In genomic region chr20:46099491-46100287, GRCh38 we compare ENCODE assay signal across 8 cellular contexts. TPM values are rescaled to one million over a fixed set of nuclear protein-coding genes. Genes with fewer than 3 reads are reported as not detected.
DNase-seq lines count a peak whose midpoint lies in the region; ATAC-seq, FAIRE-seq and TF ChIP-seq lines count a peak whose summit lies in the region.
"Had no signal": no experiment of that assay in that cellular context is flagged by ENCODE, and none has a peak within 500 bp of the region (broad histone marks: within the 10 kb centered on the region; RNA-seq: fewer than 3 reads in every experiment).

No MANE protein-coding gene starts in this region.

- H3K4me3 Mint-ChIP-seq in activated CD8-positive, alpha-beta T cell treated with anti-CD3 and anti-CD28 coated beads, Interleukin-2, amount 10 ng/mL, durations not matched to agents 7 days and 5 days, result no peak overlapping the region
- H3K4me3 Mint-ChIP-seq in activated T-helper 2 cell treated with anti-CD3 and anti-CD28 coated beads, Interferon-gamma antibody, Interleukin-2, Interleukin-4, amounts not matched to agents 10 μg/mL and 5 μg/mL and 100 μg/mL, durations not matched to agents 14 hours and 24 hours and 36 hours (ENCODE audit: low read depth), result no peak overlapping the region

- H3K9ac ChIP-seq in kidney (ENCODE audit: low read length in 2 of 2) (no peak overlapping the region), subcutaneous abdominal adipose tissue (ENCODE audit: low read length in 5 of 5) (peak overlapping the region in 1 of 5 donors; percentile 23)

- H3K36me3 Mint-ChIP-seq in activated CD8-positive, alpha-beta T cell treated with anti-CD3 and anti-CD28 coated beads, Interleukin-2, amount 10 ng/mL, durations not matched to agents 7 days and 5 days (ENCODE audit: low read depth), result no peaks in the 10 kb centered on the region
- H3K36me3 Mint-ChIP-seq in activated T-helper 2 cell treated with anti-CD3 and anti-CD28 coated beads, Interferon-gamma antibody, Interleukin-2, Interleukin-4, amounts not matched to agents 10 μg/mL and 5 μg/mL and 100 μg/mL, durations not matched to agents 14 hours and 24 hours and 36 hours (ENCODE audit: low read depth), result no peaks in the 10 kb centered on the region

- H3K27me3 Mint-ChIP-seq in activated CD8-positive, alpha-beta T cell treated with anti-CD3 and anti-CD28 coated beads, Interleukin-2, amount 10 ng/mL, durations not matched to agents 7 days and 5 days (ENCODE audit: low read depth), result peaks cover 37% of the 10 kb centered on the region
- H3K27me3 Mint-ChIP-seq in activated T-helper 2 cell treated with anti-CD3 and anti-CD28 coated beads, Interferon-gamma antibody, Interleukin-2, Interleukin-4, amounts not matched to agents 10 μg/mL and 5 μg/mL and 100 μg/mL, durations not matched to agents 14 hours and 24 hours and 36 hours (ENCODE audit: low read depth), result peaks cover 35% of the 10 kb centered on the region

- H3K36me3 ChIP-seq in kidney (ENCODE audit: control insufficient read depth in 1 of 2, insufficient read depth in 2 of 2, low read length in 2 of 2) (no peaks in the 10 kb centered on the region), subcutaneous abdominal adipose tissue (ENCODE audit: control insufficient read depth in 5 of 5, insufficient read depth in 5 of 5, low read length in 5 of 5) (no peaks in the 10 kb centered on the region)

- no peaks in the 10 kb centered on the region for H3K4me1 Mint-ChIP-seq in activated CD8-positive, alpha-beta T cell treated with anti-CD3 and anti-CD28 coated beads, Interleukin-2, amount 10 ng/mL, durations not matched to agents 7 days and 5 days (ENCODE audit: low read depth)
- H3K4me1 Mint-ChIP-seq in activated T-helper 2 cell treated with anti-CD3 and anti-CD28 coated beads, Interferon-gamma antibody, Interleukin-2, Interleukin-4, amounts not matched to agents 10 μg/mL and 5 μg/mL and 100 μg/mL, durations not matched to agents 14 hours and 24 hours and 36 hours (ENCODE audit: low read depth), result no peaks in the 10 kb centered on the region

- POLR2A ChIA-PET in activated CD8-positive, alpha-beta T cell treated with anti-CD3 and anti-CD28 coated beads, Interleukin-2, amount 10 ng/mL, durations not matched to agents 7 days and 5 days (lab: Charles Lee), result no interaction called here

- intact Hi-C loops in kidney (cut with DNase I), result no loop called here
- intact Hi-C loops in activated T-helper 2 cell treated with anti-CD3 and anti-CD28 coated beads, Interferon-gamma antibody, Interleukin-2, Interleukin-4, amounts not matched to agents 10 μg/mL and 5 μg/mL and 100 μg/mL, durations not matched to agents 14 hours and 24 hours and 36 hours (cut with micrococcal nuclease), result no loop called here

- H3K27ac Mint-ChIP-seq in activated CD8-positive, alpha-beta T cell treated with anti-CD3 and anti-CD28 coated beads, Interleukin-2, amount 10 ng/mL, durations not matched to agents 7 days and 5 days, result no peak overlapping the region
- no peak overlapping the region for H3K27ac Mint-ChIP-seq in activated T-helper 2 cell treated with anti-CD3 and anti-CD28 coated beads, Interferon-gamma antibody, Interleukin-2, Interleukin-4, amounts not matched to agents 10 μg/mL and 5 μg/mL and 100 μg/mL, durations not matched to agents 14 hours and 24 hours and 36 hours

- DNase-seq in GM13977 (ENCODE audit: low spot score) (no peak), kidney (peak; percentile 81), D341Med (ENCODE audit: low spot score) (no peak)
- no peak for DNase-seq in activated CD8-positive, alpha-beta T cell treated with anti-CD3 and anti-CD28 coated beads, Interleukin-2, amount 10 ng/mL, durations not matched to agents 7 days and 5 days
- DNase-seq in activated T-helper 2 cell treated with anti-CD3 and anti-CD28 coated beads, Interferon-gamma antibody, Interleukin-2, Interleukin-4, amounts not matched to agents 10 μg/mL and 5 μg/mL and 100 μg/mL, durations not matched to agents 14 hours and 24 hours and 36 hours (ENCODE audit: low spot score), result no peak
- DNase-seq: activated T-cell treated with anti-CD3 and anti-CD28 coated beads, Interleukin-2, amount 50 U/mL, for 1 hour had no signal

- H3K9me3 Mint-ChIP-seq in activated CD8-positive, alpha-beta T cell treated with anti-CD3 and anti-CD28 coated beads, Interleukin-2, amount 10 ng/mL, durations not matched to agents 7 days and 5 days (ENCODE audit: insufficient read depth), result no peaks in the 10 kb centered on the region
- H3K9me3 Mint-ChIP-seq in activated T-helper 2 cell treated with anti-CD3 and anti-CD28 coated beads, Interferon-gamma antibody, Interleukin-2, Interleukin-4, amounts not matched to agents 10 μg/mL and 5 μg/mL and 100 μg/mL, durations not matched to agents 14 hours and 24 hours and 36 hours, result no peaks in the 10 kb centered on the region

- CTCF ChIA-PET in activated CD8-positive, alpha-beta T cell treated with anti-CD3 and anti-CD28 coated beads, Interleukin-2, amount 10 ng/mL, durations not matched to agents 7 days and 5 days (lab: Charles Lee), result no interaction called here

- peak; percentile 27 for ATAC-seq in activated CD8-positive, alpha-beta T cell treated with anti-CD3 and anti-CD28 coated beads, Interleukin-2, amount 10 ng/mL, durations not matched to agents 7 days and 5 days
- no peak for ATAC-seq in GM18870 (IDR thresholded peaks at IDR 0.05; ENCODE audit: unreplicated experiment)

- H3K27me3 ChIP-seq in subcutaneous abdominal adipose tissue (ENCODE audit: control insufficient read depth in 5 of 5, insufficient read depth in 4 of 5, low read length in 5 of 5), result peaks cover 0 to 18% (median 8%) of the 10 kb centered on the region in 5 donors

- H3K9me3 ChIP-seq in kidney (ENCODE audit: control insufficient read depth in 1 of 2, low read length in 2 of 2), result no peaks in the 10 kb centered on the region
- peaks cover 0 to 2% (median 0%) of the 10 kb centered on the region in 5 donors for H3K9me3 ChIP-seq in subcutaneous abdominal adipose tissue (ENCODE audit: control insufficient read depth in 5 of 5, low read length in 5 of 5)

- peak; percentile 67 for TF ChIP-seq CTCF in GM13977 (IDR thresholded peaks at IDR 0.05; ENCODE audit: extremely low read depth, insufficient read depth, missing control alignments)
- no peak for TF ChIP-seq CTCF in kidney (IDR thresholded peaks at IDR 0.05; ENCODE audit: borderline replicate concordance, extremely low read depth, insufficient read depth)

- H3K4me1 ChIP-seq in kidney (ENCODE audit: control insufficient read depth in 1 of 2, insufficient read depth in 1 of 2, low read depth in 1 of 2, low read length in 2 of 2) (no peaks in the 10 kb centered on the region), subcutaneous abdominal adipose tissue (ENCODE audit: control insufficient read depth in 5 of 5, insufficient read depth in 5 of 5, low read length in 5 of 5) (peaks cover 0 to 8% (median 8%) of the 10 kb centered on the region in 5 donors)

- no peak for FAIRE-seq in kidney (lab: Jason Lieb, UNC)

- H3K4me3 ChIP-seq in kidney (ENCODE audit: low read length in 2 of 2) (peak overlapping the region in 1 of 2 donors; percentile 32), subcutaneous abdominal adipose tissue (ENCODE audit: low read depth in 1 of 5, low read length in 5 of 5) (peak overlapping the region in 4 of 5 donors; percentile 33 to 42 (median 38))

- H3K27ac ChIP-seq in kidney (ENCODE audit: low read depth in 2 of 2, low read length in 2 of 2), result no peak overlapping the region
- no peak overlapping the region for H3K27ac ChIP-seq in subcutaneous abdominal adipose tissue (ENCODE audit: low read depth, low read length)

- in situ Hi-C loops in GM13977 (cut with MboI; ENCODE audit: low pct_unique_long_range_greater_than_20kb, low sequenced_read_pairs, unreplicated experiment), result no loop called here

RNA-seq across cellular contexts. Expression of gene NCOA5, which starts 9.9 kb away (rescaled TPM):
- 10 to 100 TPM; 30.3 to 30.9 TPM for total RNA-seq in activated CD8-positive, alpha-beta T cell treated with anti-CD3 and anti-CD28 coated beads, Interleukin-2, amount 10 ng/mL, durations not matched to agents 7 days and 5 days
- total RNA-seq in kidney, result 28.3 TPM
- 15.4 TPM for polyA plus RNA-seq in kidney (ENCODE audit: insufficient read depth, low read depth, low replicate concordance)
- 27.5 and 28.7 TPM in 2 replicates for total RNA-seq in activated T-helper 2 cell treated with anti-CD3 and anti-CD28 coated beads, Interferon-gamma antibody, Interleukin-2, Interleukin-4, amounts not matched to agents 10 μg/mL and 5 μg/mL and 100 μg/mL, durations not matched to agents 14 hours and 24 hours and 36 hours

RNA-seq across cellular contexts. Expression of gene CD40, which starts 18.4 kb away (rescaled TPM):
- 1 to 10 TPM in 1 of 2 experiments, under 1 TPM in 1; 0.94 to 1.0 TPM for total RNA-seq in activated CD8-positive, alpha-beta T cell treated with anti-CD3 and anti-CD28 coated beads, Interleukin-2, amount 10 ng/mL, durations not matched to agents 7 days and 5 days
- total RNA-seq in kidney, result 25.2 TPM
- polyA plus RNA-seq in kidney (ENCODE audit: insufficient read depth, low read depth, low replicate concordance), result 15.7 TPM
- total RNA-seq in activated T-helper 2 cell treated with anti-CD3 and anti-CD28 coated beads, Interferon-gamma antibody, Interleukin-2, Interleukin-4, amounts not matched to agents 10 μg/mL and 5 μg/mL and 100 μg/mL, durations not matched to agents 14 hours and 24 hours and 36 hours, result 0.25 and 0.91 TPM in 2 replicates

Comparison
In these comparisons a context has a peak if more than half of its experiments do, and no peak if none do; other contexts are left out.
1. RNA of gene CD40, which starts 18.4 kb away (total RNA-seq): 25.2 TPM in kidney (single experiment); 0.94 to 1.0 TPM in activated CD8-positive, alpha-beta T cell treated with anti-CD3 and anti-CD28 coated beads, Interleukin-2, amount 10 ng/mL, durations not matched to agents 7 days and 5 days and 0.25 to 0.91 TPM in activated T-helper 2 cell treated with anti-CD3 and anti-CD28 coated beads, Interferon-gamma antibody, Interleukin-2, Interleukin-4, amounts not matched to agents 10 μg/mL and 5 μg/mL and 100 μg/mL, durations not matched to agents 14 hours and 24 hours and 36 hours; every median in the first group is over 10 times any median in the second.